Comparison of ENCODE assay signal across 8 cellular contexts in the genomic region with DNA sequence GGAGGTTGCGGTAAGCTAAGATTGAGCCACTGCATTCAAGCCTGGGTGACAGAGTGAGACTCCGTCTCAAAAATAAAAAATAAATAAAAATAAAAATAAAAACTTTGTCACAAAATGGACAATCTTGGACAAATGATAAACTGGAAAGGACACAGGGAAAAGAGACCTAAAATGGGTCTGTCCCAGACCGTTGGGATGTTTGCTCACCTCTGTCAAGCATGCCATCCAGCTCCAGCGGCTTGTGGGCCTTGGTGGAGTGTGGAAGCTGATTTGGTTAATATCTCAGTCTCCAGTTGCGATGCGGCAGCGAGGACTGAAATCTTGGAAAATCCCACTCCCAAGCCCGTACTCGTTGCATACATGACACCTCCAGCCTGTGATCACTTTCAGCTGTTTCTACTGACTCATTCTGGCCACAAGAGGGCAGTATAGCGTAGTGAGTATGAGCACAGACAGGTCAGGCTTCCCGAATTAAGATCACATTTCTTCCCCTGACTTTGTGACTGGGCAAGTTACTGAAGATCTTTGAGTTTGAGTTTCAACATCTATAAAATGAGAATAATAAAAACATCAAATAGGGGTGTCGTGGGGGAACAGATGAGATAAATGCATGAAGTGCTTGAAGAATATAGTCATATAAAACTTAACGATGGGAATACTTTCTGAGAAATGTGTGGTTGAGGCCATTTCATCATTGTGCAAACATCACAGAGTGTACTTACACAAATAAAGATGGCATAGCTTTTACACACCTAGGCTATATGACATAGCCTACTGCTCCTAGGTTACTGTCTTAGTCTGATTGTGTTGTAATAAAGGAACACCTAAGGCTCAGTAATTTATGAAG. TPM values are rescaled to one million over a fixed set of nuclear protein-coding genes. Genes with fewer than 3 reads are reported as not detected.
DNase-seq lines count a peak whose midpoint lies in the region; ATAC-seq and TF ChIP-seq lines count a peak whose summit lies in the region.

No MANE protein-coding gene starts in this region.

- no peak overlapping the region for H3K27ac ChIP-seq in heart left ventricle

- H3K27me3 ChIP-seq in adipocyte (replicated peaks; ENCODE audit: control insufficient read depth, insufficient read depth, low read length), result no peaks in the 10 kb centered on the region
- no peaks in the 10 kb centered on the region for H3K27me3 ChIP-seq in heart left ventricle

- peak; percentile 84 for TF ChIP-seq CTCF in GM12864 (IDR thresholded peaks at IDR 0.05; ENCODE audit: low read depth, low read length, missing control alignments)
- peak; percentile 89 for TF ChIP-seq CTCF in HFF-Myc (IDR thresholded peaks at IDR 0.05; ENCODE audit: low read depth, low read length, missing control alignments)
- peak; percentile 77 to 93 (median 86) for TF ChIP-seq CTCF in heart left ventricle (IDR thresholded peaks at IDR 0.05)

- H3K4me3 ChIP-seq in GM12864 (ENCODE audit: low read depth, low read length) (no peak overlapping the region), HFF-Myc (replicated peaks; ENCODE audit: low read depth, low read length) (no peak overlapping the region), adipocyte (ENCODE audit: low read length) (no peak overlapping the region), heart left ventricle (no peak overlapping the region)

- H3K9me3 ChIP-seq in adipocyte (ENCODE audit: control insufficient read depth, low read length) (no peaks in the 10 kb centered on the region), heart left ventricle (no peaks in the 10 kb centered on the region)

- H3K36me3 ChIP-seq in adipocyte (ENCODE audit: control insufficient read depth, insufficient read depth, low read length, severe bottlenecking) (no peaks in the 10 kb centered on the region), heart left ventricle (no peaks in the 10 kb centered on the region)

- intact Hi-C loops in heart left ventricle (cut with DNase I), result loop anchor here (1.0 to 10.0 kb wide), 6 partner anchors 47 to 727 kb away; no protein-coding TSS in a partner anchor

- peak; percentile 86 to 94 (median 90) for ATAC-seq in heart left ventricle

- no peak for TF ChIP-seq POLR2A in heart left ventricle (IDR thresholded peaks at IDR 0.05)

- H3K4me1 ChIP-seq in adipocyte (ENCODE audit: control insufficient read depth, insufficient read depth, low read length), result peaks cover 3% of the 10 kb centered on the region
- peaks cover 0 to 7% (median 0%) of the 10 kb centered on the region in 12 donors for H3K4me1 ChIP-seq in heart left ventricle

- no peak overlapping the region for H3K9ac ChIP-seq in adipocyte (ENCODE audit: low read length)

- DNase-seq in GM12864 (ENCODE audit: low read depth), result peak; percentile 41
- DNase-seq in HFF-Myc (ENCODE audit: extremely low read depth, low read depth), result peak; percentile 78
- DNase-seq in NCI-H1048 (lab: John Stamatoyannopoulos, UW), result peak; percentile 80
- DNase-seq in SW 1271 (lab: John Stamatoyannopoulos, UW), result peak; percentile 40 to 67
- DNase-seq in adipocyte (ENCODE audit: low read depth), result peak; percentile 96
- DNase-seq in heart left ventricle, result peak in 4 of 5 donors; percentile 42 to 67 (median 55)
- peak; percentile 57 for DNase-seq in pulmonary artery endothelial cell (ENCODE audit: low read depth, low spot score)
- no peak for DNase-seq in GF-D8 (lab: John Stamatoyannopoulos, UW)

- WGBS in heart left ventricle, 4 donors, result 26 to 27% (median 26%) methylated on average over 13 of the region's 13 CpGs

RNA-seq across cellular contexts. Expression of a gene that starts 19.6 kb away (rescaled TPM):
- total RNA-seq in heart left ventricle (under 1 TPM in 1 of 9 donors, not detected in 8; 0.17 TPM), pulmonary artery endothelial cell (0.07 and 0.95 TPM in 2 replicates)
- polyA plus RNA-seq in heart left ventricle, result not detected

RNA-seq across cellular contexts. Expression of a gene that starts 41.3 kb away (rescaled TPM):
- total RNA-seq in heart left ventricle, result 100 to 1,000 TPM; 308 to 700 (median 426) TPM
- polyA plus RNA-seq in heart left ventricle, result 1,000 to 10,000 TPM in 1 of 2 donors, 100 to 1,000 TPM in 1; 619 to 1,279 TPM
- total RNA-seq in pulmonary artery endothelial cell, result 1,160 and 1,412 TPM in 2 replicates
